In the genomic region with DNA sequence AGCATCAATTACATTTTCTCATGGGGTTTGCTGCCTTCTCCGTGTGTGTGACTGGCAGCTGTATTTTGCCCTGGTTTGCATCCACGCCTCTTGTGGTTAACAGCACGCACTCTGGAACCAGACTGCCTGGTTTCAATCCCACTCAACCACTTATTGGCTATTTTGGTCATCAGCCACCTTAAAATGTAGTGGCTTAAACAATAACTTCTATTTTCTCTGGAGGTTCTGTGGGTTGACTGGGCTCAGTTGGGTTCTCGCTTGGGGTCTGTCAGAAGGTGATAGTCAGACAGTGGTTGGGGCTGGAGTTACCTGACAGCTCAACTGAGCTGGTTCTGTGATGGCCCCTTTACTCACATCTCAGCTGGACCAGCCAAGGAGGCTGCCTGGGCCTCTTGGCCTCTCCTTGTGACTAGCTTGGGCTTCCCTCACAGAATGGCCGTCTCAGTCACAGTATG, we compare ENCODE assay signal across 10 cellular contexts. TPM values are rescaled to one million over a fixed set of nuclear protein-coding genes. Genes with fewer than 3 reads are reported as not detected.
DNase-seq lines count a peak whose midpoint lies in the region; ATAC-seq, FAIRE-seq and TF ChIP-seq lines count a peak whose summit lies in the region.
"Had no signal": no experiment of that assay in that cellular context is flagged by ENCODE, and none has a peak within 500 bp of the region (broad histone marks: within the 10 kb centered on the region; RNA-seq: fewer than 3 reads in every experiment).

No MANE protein-coding gene starts in this region.

- H3K36me3 Mint-ChIP-seq in IgD-negative memory B cell (peaks cover 9% of the 10 kb centered on the region), progenitor cell of endocrine pancreas (ENCODE audit: insufficient read depth) (peaks cover 11% of the 10 kb centered on the region)

- peak; percentile 51 to 61; a peak in 2 of 4 replicates for TF ChIP-seq EP300 in GM12878 (IDR thresholded peaks at IDR 0.05; ENCODE audit: borderline replicate concordance in 1 of 2, control insufficient read depth in 1 of 2, low read depth in 2 of 2, low read length in 2 of 2)

- H3K27ac Mint-ChIP-seq in IgD-negative memory B cell, result peak overlapping the region; percentile 48 to 87 (median 74)
- no peak overlapping the region for H3K27ac Mint-ChIP-seq in progenitor cell of endocrine pancreas

- TF ChIP-seq CTCF in GM12878 (IDR thresholded peaks at IDR 0.05 in 2 of 3, conservative IDR thresholded peaks at IDR 0.05 in 1 of 3; ENCODE audit: control insufficient read depth in 2 of 3, extremely low read depth in 1 of 3, insufficient read depth in 1 of 3, low read depth in 3 of 3, low read length in 3 of 3), result no peak
- no peak for TF ChIP-seq CTCF in BE2C (IDR thresholded peaks at IDR 0.05; ENCODE audit: low read depth, low read length)
- no peak for TF ChIP-seq CTCF in progenitor cell of endocrine pancreas (IDR thresholded peaks at IDR 0.05; ENCODE audit: unreplicated experiment)

- intact Hi-C loops in GM12878 (cut with micrococcal nuclease; ENCODE audit: unreplicated experiment), result loop anchor here (2.0 kb wide), 2 partner anchors 21 to 35 kb away; no protein-coding TSS in a partner anchor

- H3K36me3 ChIP-seq in GM12878 (ENCODE audit: control insufficient read depth in 2 of 2, insufficient read depth in 2 of 2, low read length in 1 of 2) (peaks cover 10 to 36% of the 10 kb centered on the region in 2 experiments), small intestine (ENCODE audit: control insufficient read depth in 2 of 2, insufficient read depth in 2 of 2, low read length in 2 of 2) (peaks cover 0 to 2% of the 10 kb centered on the region in 2 donors), BE2C (no peaks in the 10 kb centered on the region)

- SMC1A ChIA-PET in GM12878 (lab: Charles Lee; ENCODE audit: uncharacterized antibody, unreplicated experiment), result interaction anchor here (1.2 to 12.1 kb wide), 6 partner anchors 13 to 35 kb away, joined by 5 to 179 read pairs (median 14); partner anchors contain the start of gene EHD4

- RAD21 ChIA-PET in GM12878 (lab: Charles Lee; ENCODE audit: unreplicated experiment), result interaction anchor here (1.2 to 2.8 kb wide), 4 partner anchors 31 to 162 kb away, joined by 3 to 18 read pairs (median 8); no protein-coding TSS in a partner anchor

- FAIRE-seq in GM12878 (lab: Jason Lieb, UNC) (peak; percentile 75), small intestine (lab: Jason Lieb, UNC) (no peak)

- no peak for TF ChIP-seq RAD21 in GM12878 (IDR thresholded peaks at IDR 0.05; ENCODE audit: insufficient read depth, low read depth, low read length)

- whole genome bisulfite sequencing in GM12878 (ENCODE audit: insufficient coverage, insufficient replicate concordance, low lambda C conversion rate, missing lambda C conversion rate), result 9% methylated on average over 5 of the region's 5 CpGs
- WGBS in small intestine, 3 donors, result 59 to 71% (median 66%) methylated on average over 5 of the region's 5 CpGs

- H3K9me3 Mint-ChIP-seq in IgD-negative memory B cell, result no peaks in the 10 kb centered on the region
- no peaks in the 10 kb centered on the region for H3K9me3 Mint-ChIP-seq in progenitor cell of endocrine pancreas (ENCODE audit: low read depth)

- peak overlapping the region in 1 of 4 donors; percentile 76 for H3K4me3 Mint-ChIP-seq in IgD-negative memory B cell
- no peak overlapping the region for H3K4me3 Mint-ChIP-seq in progenitor cell of endocrine pancreas (ENCODE audit: low read depth)

- BruUV-seq in GM12878 (replicated peaks; lab: Mats Ljungman, UMichigan), result no TSS peak

- POLR2A ChIA-PET in GM12878 (lab: Charles Lee), result interaction anchor here (0.9 to 4.5 kb wide), 4 partner anchors 16 to 36 kb away, joined by 3 to 42 read pairs (median 6); partner anchors contain the start of gene EHD4

- ATAC-seq in GM18868 (IDR thresholded peaks at IDR 0.05; ENCODE audit: unreplicated experiment), result peak; percentile 54
- peak; percentile 79 for ATAC-seq in GM12878
- ATAC-seq in GM18873 (IDR thresholded peaks at IDR 0.05; ENCODE audit: low FRiP score, unreplicated experiment), result no peak

- no peak overlapping the region for H2AFZ ChIP-seq in GM12878 (ENCODE audit: control insufficient read depth, low read depth, low read length)

- no peaks in the 10 kb centered on the region for H3K27me3 Mint-ChIP-seq in IgD-negative memory B cell
- no peaks in the 10 kb centered on the region for H3K27me3 Mint-ChIP-seq in progenitor cell of endocrine pancreas

- peaks cover 41% of the 10 kb centered on the region for H3K4me1 ChIP-seq in GM12878 (ENCODE audit: control insufficient read depth, insufficient read depth, low read length)
- peaks cover 0 to 1% of the 10 kb centered on the region in 2 donors for H3K4me1 ChIP-seq in small intestine (ENCODE audit: control insufficient read depth in 2 of 2, insufficient read depth in 1 of 2, low read depth in 1 of 2, low read length in 1 of 2)
- H3K4me1 ChIP-seq in BE2C, result no peaks in the 10 kb centered on the region; the same call in none of the 2 replicates

- DNase-seq in GM12878 (ENCODE audit: low read depth, low spot score) (no peak), small intestine (no peak), BE2C (no peak), progenitor cell of endocrine pancreas (ENCODE audit: low spot score, unreplicated experiment) (no peak), DMS79 treated with DMSO at 0.1 percent for 48 hours (lab: John Stamatoyannopoulos, UW) (no peak)
- DNase-seq: NCI-H446 treated with DMSO at 0.1 percent for 48 hours, retina had no signal

- H3K27ac ChIP-seq in GM12878 (ENCODE audit: control insufficient read depth, insufficient read depth) (peak overlapping the region; percentile 56), small intestine (ENCODE audit: low read depth in 1 of 2, low read length in 1 of 2) (peak overlapping the region; percentile 39 to 79)

- 0 out of 2 replicates have a peak overlapping the region, but pooled peaks have one; percentile 3 for H3K4me3 ChIP-seq in GM12878
- no peak overlapping the region for H3K4me3 ChIP-seq in small intestine (ENCODE audit: low read depth in 1 of 2, low read length in 2 of 2)
- no peak overlapping the region for H3K4me3 ChIP-seq in BE2C (ENCODE audit: low read depth, low read length)

- CTCF ChIA-PET in GM12878 (lab: Yijun Ruan, JAX), result interaction anchor here (0.9 to 2.8 kb wide), 7 partner anchors 10 to 162 kb away, joined by 3 to 16 read pairs (median 4); partner anchors contain the start of gene MAPKBP1

- H4K20me1 ChIP-seq in GM12878 (ENCODE audit: control insufficient read depth, insufficient read depth), result no peaks in the 10 kb centered on the region

- TF ChIP-seq POLR2A in GM12878 (IDR thresholded peaks at IDR 0.05; ENCODE audit: low read depth, low read length), result 0 out of 2 replicates have a peak, but pooled peaks have one; percentile 34

- in situ Hi-C loops in GM12878 (cut with MboI), result no loop called here

- H3K4me1 Mint-ChIP-seq in IgD-negative memory B cell, result peaks cover 14 to 24% (median 24%) of the 10 kb centered on the region in 3 donors
- peaks cover 17% of the 10 kb centered on the region for H3K4me1 Mint-ChIP-seq in progenitor cell of endocrine pancreas (ENCODE audit: low read depth)

- peak overlapping the region; percentile 58 for H3K4me2 ChIP-seq in GM12878 (ENCODE audit: control insufficient read depth, insufficient read depth)

- H3K27me3 ChIP-seq in GM12878 (replicated peaks in 1 of 2; ENCODE audit: control insufficient read depth in 2 of 2, insufficient read depth in 2 of 2, low read length in 1 of 2) (no peaks in the 10 kb centered on the region), small intestine (ENCODE audit: control insufficient read depth in 2 of 2, insufficient read depth in 2 of 2, low read length in 2 of 2) (no peaks in the 10 kb centered on the region), BE2C (no peaks in the 10 kb centered on the region)

- H3K9me3 ChIP-seq in GM12878 (replicated peaks; ENCODE audit: control insufficient read depth, insufficient read depth, low read length), result no peaks in the 10 kb centered on the region
- no peaks in the 10 kb centered on the region for H3K9me3 ChIP-seq in small intestine (ENCODE audit: control insufficient read depth, low read depth)
- H3K9me3 ChIP-seq in BE2C, result no peaks in the 10 kb centered on the region

- peaks cover 30% of the 10 kb centered on the region for H3K79me2 ChIP-seq in GM12878 (ENCODE audit: control insufficient read depth, insufficient read depth, low read length)

- H3K9ac ChIP-seq in GM12878 (ENCODE audit: control insufficient read depth, insufficient read depth, low read length), result no peak overlapping the region

RNA-seq across cellular contexts. Expression of gene EHD4, which starts 36.8 kb away (rescaled TPM):
- polyA plus RNA-seq in IgD-negative memory B cell, result 3.8 TPM
- 41.9 and 43.4 TPM in 2 replicates for total RNA-seq in GM12878 (2013; cell fraction: nucleolus; rRNA removed)
- 48.2 and 49.6 TPM in 2 replicates for total RNA-seq in GM12878 (2014; rRNA removed)
- 24.3 and 26.0 TPM in 2 replicates for total RNA-seq in GM12878 (2014; rRNA removed; fragmentation: Illumina TruSeq; extraction: Trizol)
- 52.1 and 53.2 TPM in 2 replicates for total RNA-seq in GM12878 (2021)
- 15.6 TPM for polyA plus RNA-seq in GM12878 (2011; ENCODE audit: low read depth)
- polyA plus RNA-seq in GM12878 (2011; rRNA removed), result 25.6 and 42.2 TPM in 2 replicates
- polyA plus RNA-seq in GM12878 (2011; cell fraction: cytosol; rRNA removed), result 45.7 and 57.3 TPM in 2 replicates
- 28.0 and 35.6 TPM in 2 replicates for polyA plus RNA-seq in GM12878 (2011; cell fraction: nucleus; rRNA removed)
- 26.7 and 28.7 TPM in 2 replicates for polyA plus RNA-seq in GM12878 (2012)
- polyA plus RNA-seq in GM12878 (2014; fragmentation: Illumina TruSeq; extraction: Trizol), result 18.9 and 29.3 TPM in 2 replicates
- 1 to 10 TPM; 4.2 to 8.6 TPM for polyA plus RNA-seq in GM12878 (2014; fragmentation: Nextera tagmentation; extraction: Ambion mirVana)
- 47.3 and 50.1 TPM in 2 replicates for polyA plus RNA-seq in GM12878 (2014; rRNA removed)
- polyA plus RNA-seq in GM12878 (2016; fragmentation: Nextera tagmentation; extraction: Ambion mirVana), result 10 to 100 TPM; 60.7 to 62.9 TPM
- polyA minus RNA-seq in GM12878 (2011; rRNA and poly(A)+ RNA removed), result 50.8 and 76.6 TPM in 2 replicates
- polyA minus RNA-seq in GM12878 (2011; cell fraction: cytosol; rRNA and poly(A)+ RNA removed), result 28.7 and 30.8 TPM in 2 replicates
- polyA minus RNA-seq in GM12878 (2011; cell fraction: nucleus; rRNA and poly(A)+ RNA removed), result 36.1 and 67.5 TPM in 2 replicates
- 10 to 100 TPM in 1 of 3 donors, 1 to 10 TPM in 2; 9.4 to 13.5 (median 9.5) TPM for polyA plus RNA-seq in small intestine
- 2.4 TPM for polyA plus RNA-seq in BE2C (2012; ENCODE audit: insufficient read depth, insufficient read length, low read depth)
- 17.2 and 18.4 TPM in 2 replicates for total RNA-seq in progenitor cell of endocrine pancreas

RNA-seq across cellular contexts. Expression of gene SPTBN5, which starts 41.7 kb away (rescaled TPM):
- polyA plus RNA-seq in IgD-negative memory B cell (not detected), GM12878 (2011; rRNA removed) (0.01 and 0.03 TPM in 2 replicates), GM12878 (2014; fragmentation: Illumina TruSeq; extraction: Trizol) (0.01 TPM in 1 of 2 replicates, not detected in the other), GM12878 (2014; fragmentation: Nextera tagmentation; extraction: Ambion mirVana) (not detected), GM12878 (2014; rRNA removed) (0.06 and 0.10 TPM in 2 replicates), GM12878 (2016; fragmentation: Nextera tagmentation; extraction: Ambion mirVana) (not detected), small intestine (under 1 TPM; 0.45 to 0.60 (median 0.54) TPM)
- total RNA-seq in GM12878 (2013; cell fraction: nucleolus; rRNA removed), result 0.15 and 0.17 TPM in 2 replicates
- total RNA-seq in GM12878 (2014; rRNA removed) (0.06 and 0.44 TPM in 2 replicates), GM12878 (2014; rRNA removed; fragmentation: Illumina TruSeq; extraction: Trizol) (under 0.01 TPM in 1 of 2 replicates, not detected in the other), GM12878 (2021) (0.05 and 0.18 TPM in 2 replicates), progenitor cell of endocrine pancreas (6.6 and 7.9 TPM in 2 replicates)
- polyA plus RNA-seq in GM12878 (2011; ENCODE audit: low read depth), result 0.04 TPM
- polyA plus RNA-seq in GM12878 (2011; cell fraction: cytosol; rRNA removed), result 0.01 and 0.02 TPM in 2 replicates
- 0.29 and 0.57 TPM in 2 replicates for polyA plus RNA-seq in GM12878 (2011; cell fraction: nucleus; rRNA removed)
- 0.08 and 0.11 TPM in 2 replicates for polyA plus RNA-seq in GM12878 (2012)
- 0.05 TPM in 1 of 2 replicates, not detected in the other for polyA minus RNA-seq in GM12878 (2011; rRNA and poly(A)+ RNA removed)
- not detected in 2 replicates for polyA minus RNA-seq in GM12878 (2011; cell fraction: cytosol; rRNA and poly(A)+ RNA removed)
- polyA minus RNA-seq in GM12878 (2011; cell fraction: nucleus; rRNA and poly(A)+ RNA removed), result under 0.01 and 0.10 TPM in 2 replicates
- polyA plus RNA-seq in BE2C (2012; ENCODE audit: insufficient read depth, insufficient read length, low read depth), result 1.7 TPM
